Comparison of ENCODE assay signal across 14 cellular contexts in genomic region chr5:83470516-83470915, GRCh38. TPM values are rescaled to one million over a fixed set of nuclear protein-coding genes. Genes with fewer than 3 reads are reported as not detected.
A peak's percentile ranks its signal among the peaks of the same experiment; 100 is the strongest.
DNase-seq lines count a peak whose midpoint lies in the region; ATAC-seq, FAIRE-seq and TF ChIP-seq lines count a peak whose summit lies in the region.
"Had no signal": no experiment of that assay in that cellular context is flagged by ENCODE, and none has a peak within 500 bp of the region (broad histone marks: within the 10 kb centered on the region; RNA-seq: fewer than 3 reads in every experiment).

No MANE protein-coding gene starts in this region.

- peaks cover 34% of the 10 kb centered on the region for H3K4me1 Mint-ChIP-seq in Calu3 (ENCODE audit: low read depth, unreplicated experiment)

- no peak overlapping the region for H2AK5ac ChIP-seq in H1 (ENCODE audit: low read depth, low read length)

- no peak overlapping the region for H4K91ac ChIP-seq in H1 (replicated peaks; ENCODE audit: insufficient read length, low read length)

- H3K9me2 ChIP-seq in neural cell (ENCODE audit: insufficient read depth, low read length), result no peaks in the 10 kb centered on the region

- no peak overlapping the region for H3K27ac Mint-ChIP-seq in Calu3 (ENCODE audit: unreplicated experiment)
- H3K27ac Mint-ChIP-seq: activated T-helper 2 cell treated with anti-CD3 and anti-CD28 coated beads, Interferon-gamma antibody, Interleukin-2, Interleukin-4, amounts not matched to agents 10 μg/mL and 5 μg/mL and 100 μg/mL, durations not matched to agents 14 hours and 24 hours and 36 hours had no signal

- H3K4me1 ChIP-seq in H1 (replicated peaks in 1 of 4; ENCODE audit: control insufficient read depth in 3 of 4, insufficient read depth in 4 of 4, low read length in 3 of 4), result peaks cover 3 to 22% (median 6%) of the 10 kb centered on the region in 4 experiments; a peak in 5 of 7 replicates

- no peak overlapping the region for H3K27ac ChIP-seq in H1 (ENCODE audit: low read depth, low read length)
- peak overlapping the region; percentile 99 for H3K27ac ChIP-seq in neural cell (ENCODE audit: low read length)

- peaks cover 0 to 18% of the 10 kb centered on the region in 2 experiments; a peak in 3 of 4 replicates for H3K79me2 ChIP-seq in H1 (ENCODE audit: control insufficient read depth in 1 of 2, insufficient read depth in 2 of 2, low read length in 2 of 2)
- peaks cover 71% of the 10 kb centered on the region for H3K79me2 ChIP-seq in neural cell (replicated peaks; ENCODE audit: insufficient read depth, low read length)

- peaks cover 38% of the 10 kb centered on the region for H3K27me3 Mint-ChIP-seq in Calu3 (ENCODE audit: unreplicated experiment)

- H3K27me3 ChIP-seq in H1 (replicated peaks in 1 of 4; ENCODE audit: control insufficient read depth in 3 of 4, extremely low read depth in 1 of 4, insufficient read depth in 3 of 4, low read length in 3 of 4) (no peaks in the 10 kb centered on the region), neural cell (ENCODE audit: insufficient read depth, low read depth, low read length) (no peaks in the 10 kb centered on the region)

- peaks cover 17% of the 10 kb centered on the region for H3K23me2 ChIP-seq in H1 (ENCODE audit: low read depth, low read length)

- no peak overlapping the region for H4K5ac ChIP-seq in H1 (ENCODE audit: insufficient read length, low read depth, low read length)

- intact Hi-C loops in Calu3 (cut with micrococcal nuclease; ENCODE audit: unreplicated experiment), result loop anchor here (5.0 kb wide), 2 partner anchors 393 to 1118 kb away; partner anchors contain the start of genes TMEM167A and XRCC4

- CTCF ChIA-PET in Calu3 (lab: Charles Lee) (interaction anchor here (0.7 kb wide), 1 partner anchor 834 kb away, joined by 3 read pairs; no protein-coding TSS in a partner anchor), H1 (lab: Charles Lee; ENCODE audit: partially characterized antibody) (no interaction called here)

- no peak for DNase-seq in Calu3
- no peak for DNase-seq in HFF-Myc (ENCODE audit: extremely low read depth, low read depth)
- DNase-seq in H1 (ENCODE audit: low read depth in 1 of 2, low spot score in 2 of 2), result no peak
- DNase-seq in iPS-NIHi7 (ENCODE audit: extremely low spot score), result no peak
- DNase-seq in SW480 (ENCODE audit: low spot score), result no peak
- DNase-seq in DMS53 (lab: John Stamatoyannopoulos, UW), result no peak
- DNase-seq: EL; immature natural killer cell; SIG-M5; stimulated activated CD4-positive, alpha-beta T cell treated with anti-CD3 and anti-CD28 coated beads, Interleukin-2, amount 100 ng/mL, for 24 hours; trophoblast cell had no signal

- H3K36me3 Mint-ChIP-seq in Calu3 (ENCODE audit: insufficient read depth, unreplicated experiment), result peaks cover 50% of the 10 kb centered on the region
- H3K36me3 Mint-ChIP-seq: immature natural killer cell had no signal

- H3K4me3 ChIP-seq in HFF-Myc (replicated peaks; ENCODE audit: low read depth, low read length) (0 out of 2 replicates have a peak overlapping the region, but pooled peaks have one; percentile 78), H1 (ENCODE audit: extremely low read depth in 1 of 4, insufficient read depth in 2 of 4, low read depth in 3 of 4, low read length in 4 of 4) (peak overlapping the region; percentile 71 to 89 (median 76)), neural cell (ENCODE audit: low read length) (peak overlapping the region; percentile 84)

- WGBS in H1 (ENCODE audit: extremely low coverage in 1 of 2, insufficient coverage in 1 of 2, insufficient read length in 1 of 2, insufficient replicate concordance in 2 of 2, low coverage in 1 of 2, low lambda C conversion rate in 2 of 2, missing lambda C conversion rate in 1 of 2), 2 experiments, result 4% methylated on average over 3 of the region's 3 CpGs; no CpG with 5 or more reads in 1 of the 2 experiments

- H3F3A ChIP-seq in neural cell (ENCODE audit: insufficient read depth, low read length, poor library complexity, severe bottlenecking), result peaks cover 5% of the 10 kb centered on the region

- H2BK5ac ChIP-seq in H1 (ENCODE audit: low read depth, low read length), result no peak overlapping the region

- no peak for TF ChIP-seq CTCF in Calu3 (IDR thresholded peaks at IDR 0.05; ENCODE audit: unreplicated experiment)
- no peak for TF ChIP-seq CTCF in HFF-Myc (IDR thresholded peaks at IDR 0.05; ENCODE audit: low read depth, low read length, missing control alignments)
- no peak for TF ChIP-seq CTCF in H1 (IDR thresholded peaks at IDR 0.05; ENCODE audit: control extremely low read depth in 1 of 3, insufficient read depth in 1 of 3, low read depth in 1 of 3, low read length in 3 of 3)
- TF ChIP-seq CTCF in neural cell (IDR thresholded peaks at IDR 0.05; ENCODE audit: poor library complexity, severe bottlenecking), result no peak

- H3K9ac ChIP-seq in H1 (replicated peaks in 1 of 4; ENCODE audit: extremely low read depth in 1 of 4, low read depth in 3 of 4, low read length in 3 of 4), result no peak overlapping the region
- peak overlapping the region; percentile 99 for H3K9ac ChIP-seq in neural cell (ENCODE audit: low read length)

- TF ChIP-seq EP300 in H1 (IDR thresholded peaks at IDR 0.05; ENCODE audit: borderline replicate concordance in 1 of 2, low read depth in 2 of 2, low read length in 2 of 2), result no peak
- TF ChIP-seq EP300 in neural cell (conservative IDR thresholded peaks at IDR 0.05; ENCODE audit: poor library complexity, severe bottlenecking), result no peak

- no peak overlapping the region for H3K4ac ChIP-seq in H1 (replicated peaks; ENCODE audit: insufficient read length, low read depth, low read length)

- H3K56ac ChIP-seq in H1 (replicated peaks; ENCODE audit: insufficient read length, low read depth, low read length), result no peak overlapping the region

- ATAC-seq in HG02884 (IDR thresholded peaks at IDR 0.05; ENCODE audit: unreplicated experiment), result no peak

- H3K9me3 ChIP-seq in H1 (ENCODE audit: insufficient read depth in 2 of 2, low read depth in 1 of 2, low read length in 1 of 2) (no peaks in the 10 kb centered on the region), neural cell (ENCODE audit: low read length) (no peaks in the 10 kb centered on the region)

- H3K36me3 ChIP-seq in H1 (ENCODE audit: control insufficient read depth in 2 of 4, insufficient read depth in 4 of 4, low read length in 3 of 4) (no peaks in the 10 kb centered on the region), neural cell (ENCODE audit: insufficient read depth, low read length) (peaks cover 4% of the 10 kb centered on the region)

- no TSS peak for BruUV-seq in Calu3 (replicated peaks; lab: Mats Ljungman, UMichigan)

- no peak overlapping the region for H2BK120ac ChIP-seq in H1 (replicated peaks; ENCODE audit: low read depth, low read length)

- peak overlapping the region; percentile 77 for H3K4me3 Mint-ChIP-seq in Calu3 (ENCODE audit: low read depth, unreplicated experiment)

- H4K20me1 ChIP-seq in H1 (replicated peaks in 1 of 2; ENCODE audit: control insufficient read depth in 1 of 2, insufficient read depth in 2 of 2, low read length in 2 of 2) (no peaks in the 10 kb centered on the region), neural cell (ENCODE audit: insufficient read depth) (peaks cover 23% of the 10 kb centered on the region)

- no peak overlapping the region for H4K8ac ChIP-seq in H1 (ENCODE audit: extremely low read depth, insufficient read depth, low read length)

- H3K79me1 ChIP-seq in H1 (ENCODE audit: low read depth, low read length), result no peaks in the 10 kb centered on the region

- H3K23ac ChIP-seq in H1 (ENCODE audit: insufficient read length), result no peak overlapping the region

- no peak for TF ChIP-seq POLR2A in H1 (IDR thresholded peaks at IDR 0.05; ENCODE audit: control extremely low read depth in 1 of 2, low read depth in 2 of 2, low read length in 2 of 2)

- TF ChIP-seq RAD21 in H1 (IDR thresholded peaks at IDR 0.05 in 1 of 2, conservative IDR thresholded peaks at IDR 0.05 in 1 of 2; ENCODE audit: low read depth in 2 of 2, low read length in 2 of 2) (no peak), neural cell (conservative IDR thresholded peaks at IDR 0.05) (peak; percentile 8)

- H2BK12ac ChIP-seq in H1 (ENCODE audit: low read depth, low read length), result no peak overlapping the region

- H3K18ac ChIP-seq in H1 (ENCODE audit: extremely low read depth, low read length), result no peak overlapping the region

- no peak overlapping the region for H2BK20ac ChIP-seq in H1 (ENCODE audit: low read length)

- H3K14ac ChIP-seq in H1 (ENCODE audit: insufficient read length), result no peak overlapping the region

- POLR2A ChIA-PET in H1 (lab: Charles Lee; ENCODE audit: partially characterized antibody), result interaction anchor here (1.0 kb wide), 1 partner anchor 92 kb away, joined by 3 read pairs; no protein-coding TSS in a partner anchor

- no peaks in the 10 kb centered on the region for H3K9me3 Mint-ChIP-seq in Calu3 (ENCODE audit: low read depth, unreplicated experiment)
- H3K9me3 Mint-ChIP-seq: activated T-helper 2 cell treated with anti-CD3 and anti-CD28 coated beads, Interferon-gamma antibody, Interleukin-2, Interleukin-4, amounts not matched to agents 10 μg/mL and 5 μg/mL and 100 μg/mL, durations not matched to agents 14 hours and 24 hours and 36 hours had no signal

- H3K4me2 ChIP-seq in H1 (ENCODE audit: insufficient read depth in 1 of 2, low read depth in 2 of 2, low read length in 2 of 2) (peak overlapping the region; percentile 66 to 87), neural cell (ENCODE audit: low read length) (peak overlapping the region; percentile 76)

- no peak overlapping the region for H2BK15ac ChIP-seq in H1 (ENCODE audit: low read length)

- FAIRE-seq in H1 (lab: Jason Lieb, UNC), result peak; percentile 19

- H2AFZ ChIP-seq in H1 (ENCODE audit: low read length) (no peak overlapping the region; the same call in 1 of the 2 replicates), neural cell (ENCODE audit: low read depth, low read length) (no peak overlapping the region)

TF ChIP-seq in H1, 55 proteins besides CTCF, POLR2A, EP300 and RAD21:
- no peak for TF ChIP-seq CEBPB (IDR thresholded peaks at IDR 0.05; ENCODE audit: low read depth, low read length)
TF ChIP-seq in H1: peak in this region for 0.

TF ChIP-seq in neural cell, 6 proteins besides CTCF, POLR2A, EP300 and RAD21 (continues in another document):
- TF ChIP-seq MXI1 (conservative IDR thresholded peaks at IDR 0.05; ENCODE audit: poor library complexity, severe bottlenecking) (no peak), EZH2 (IDR thresholded peaks at IDR 0.05; ENCODE audit: borderline replicate concordance, insufficient read depth, low read length, poor library complexity, severe bottlenecking) (no peak)

RNA-seq across cellular contexts. Expression of gene VCAN, which starts 1.0 kb away (rescaled TPM):
- 25.4 and 31.4 TPM in 2 replicates for total RNA-seq in Calu3 (2022)
- total RNA-seq in H1 (2021; fragmentation: NEBNext Ultra II Directional; extraction: Animal tissue kit (Norgen Biotek cat#: 25700)), result 393 and 404 TPM in 2 replicates
- polyA plus RNA-seq in H1 (2011; rRNA removed) (146 and 228 TPM in 2 replicates), neural cell (1,185 and 1,274 TPM in 2 replicates)
- polyA plus RNA-seq in H1 (2011; cell fraction: cytosol; rRNA removed), result 146 TPM
- 472 TPM for polyA plus RNA-seq in H1 (2011; cell fraction: nucleus; rRNA removed)
- 155 to 221 TPM (median 206 TPM) in 4 replicates for polyA plus RNA-seq in H1 (2012, experiment 1 of 2)
- polyA plus RNA-seq in H1 (2012, experiment 2 of 2), result 7.2 TPM
- 331 TPM for polyA plus RNA-seq in H1 (2013, experiment 1 of 2)
- 245 TPM for polyA plus RNA-seq in H1 (2013, experiment 2 of 2)
- 613 and 784 TPM in 2 replicates for polyA minus RNA-seq in H1 (2011; rRNA and poly(A)+ RNA removed)
- polyA minus RNA-seq in H1 (2011; cell fraction: cytosol; rRNA and poly(A)+ RNA removed), result 193 TPM
- 564 TPM for polyA minus RNA-seq in H1 (2011; cell fraction: nucleus; rRNA and poly(A)+ RNA removed)
- 3,969 and 5,103 TPM in 2 replicates for polyA minus RNA-seq in neural cell
- total RNA-seq: activated T-helper 2 cell treated with anti-CD3 and anti-CD28 coated beads, Interferon-gamma antibody, Interleukin-2, Interleukin-4, amounts not matched to agents 10 μg/mL and 5 μg/mL and 100 μg/mL, durations not matched to agents 14 hours and 24 hours and 36 hours had no signal

Comparison
In these comparisons a context has a peak if more than half of its experiments do, and no peak if none do; other contexts are left out.
1. RNA of gene VCAN, which starts 1.0 kb away (total RNA-seq): 393 to 404 TPM in H1; 25.4 to 31.4 TPM in Calu3; every median in the first group is over 10 times any median in the second.
2. Peak in every context shown above with its lines, with median percentiles within 50 percentile points of each other: H3K4me3 ChIP-seq.